Comparison of ENCODE assay signal across 8 cellular contexts in the genomic region with DNA sequence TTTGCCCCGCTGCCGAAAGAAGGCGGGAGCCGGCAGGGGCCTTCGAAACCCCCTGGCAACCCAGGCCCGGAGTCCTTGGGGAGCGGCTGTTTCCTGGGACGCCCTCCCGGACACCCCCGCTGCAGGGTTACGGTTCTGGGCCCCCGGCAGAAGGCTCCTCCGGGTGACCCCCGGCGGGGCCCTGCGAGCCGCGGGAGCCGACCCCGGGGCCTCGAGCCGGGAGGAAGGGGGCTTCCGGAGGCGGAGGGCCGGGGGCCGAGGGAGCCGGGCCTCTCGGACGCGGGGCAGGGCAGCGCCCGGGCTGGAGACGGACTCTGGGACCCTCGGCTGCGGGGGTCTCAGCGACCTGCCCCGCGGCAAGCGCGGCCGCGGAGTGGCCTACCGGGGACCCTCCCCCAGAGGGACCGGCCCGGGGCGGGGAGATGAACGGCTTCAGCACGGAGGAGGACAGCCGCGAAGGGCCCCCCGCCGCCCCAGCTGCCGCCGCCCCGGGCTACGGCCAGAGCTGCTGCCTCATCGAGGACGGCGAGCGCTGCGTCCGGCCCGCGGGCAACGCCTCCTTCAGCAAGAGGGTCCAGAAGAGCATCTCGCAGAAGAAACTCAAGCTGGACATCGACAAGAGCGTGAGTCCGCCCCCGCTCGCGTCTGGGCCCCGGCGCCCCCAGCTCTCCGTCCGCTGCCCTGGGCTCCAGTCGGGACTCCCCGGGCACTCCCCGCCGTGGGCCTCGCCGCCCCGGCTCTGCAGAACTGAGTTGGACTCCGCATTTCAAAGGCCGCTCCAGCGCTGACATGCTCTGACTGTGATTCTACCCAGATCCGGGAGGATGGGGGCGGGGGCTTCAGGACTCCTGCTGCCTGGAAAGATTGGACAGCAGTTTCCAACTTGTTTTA. TPM values are rescaled to one million over a fixed set of nuclear protein-coding genes. Genes with fewer than 3 reads are reported as not detected.
A peak's percentile ranks its signal among the peaks of the same experiment; 100 is the strongest.
DNase-seq lines count a peak whose midpoint lies in the region; ATAC-seq and TF ChIP-seq lines count a peak whose summit lies in the region.

No MANE protein-coding gene starts in this region.

- H3K27ac Mint-ChIP-seq in IgD-negative memory B cell, result peak overlapping the region; percentile 53 to 96 (median 83)

- peak; percentile 15 for ATAC-seq in GM21515 (IDR thresholded peaks at IDR 0.05; ENCODE audit: unreplicated experiment)
- peak; percentile 37 to 57 for ATAC-seq in lower lobe of right lung

- no peaks in the 10 kb centered on the region for H3K27me3 Mint-ChIP-seq in IgD-negative memory B cell

- H3K9me3 ChIP-seq in lower lobe of right lung, result no peaks in the 10 kb centered on the region

- H3K9me3 Mint-ChIP-seq in IgD-negative memory B cell, result no peaks in the 10 kb centered on the region

- no peak for TF ChIP-seq CTCF in lower lobe of right lung (IDR thresholded peaks at IDR 0.05)

- peak overlapping the region; percentile 78 for H3K4me3 ChIP-seq in lower lobe of right lung

- H3K36me3 Mint-ChIP-seq in IgD-negative memory B cell, result peaks cover 8% of the 10 kb centered on the region

- in situ Hi-C loops in Caki2 (cut with HindIII; ENCODE audit: low pct_unique_long_range_greater_than_20kb, low sequenced_read_pairs), result no loop called here

- intact Hi-C loops in lower lobe of right lung (cut with DNase I), result no loop called here

- peaks cover 30 to 42% (median 36%) of the 10 kb centered on the region in 3 donors for H3K4me1 Mint-ChIP-seq in IgD-negative memory B cell

- peaks cover 41% of the 10 kb centered on the region for H3K4me1 ChIP-seq in lower lobe of right lung

- DNase-seq in Caki2 (ENCODE audit: low read depth) (peak; percentile 39), ecto neural progenitor cell (ENCODE audit: low spot score) (peak; percentile 78), lower lobe of right lung (peak; percentile 71), DMS153 treated with DMSO at 0.1 percent for 48 hours (lab: John Stamatoyannopoulos, UW; ENCODE audit: unreplicated experiment) (no peak)
- peak; percentile 24 to 27 for DNase-seq in activated CD4-positive, alpha-beta T cell treated with anti-CD3 and anti-CD28 coated beads, Interleukin-2, amount 50 U/mL, for 4 hours
- DNase-seq in stimulated activated CD4-positive, alpha-beta T cell treated with anti-CD3 and anti-CD28 coated beads, TNF-alpha, amount 100 ng/mL, for 24 hours (ENCODE audit: low read depth in 3 of 3), result peak in 2 of 3 experiments; percentile 4 to 50

- H3K36me3 ChIP-seq in lower lobe of right lung, result peaks cover 20% of the 10 kb centered on the region

- no peaks in the 10 kb centered on the region for H3K27me3 ChIP-seq in lower lobe of right lung (ENCODE audit: low read depth)

- peak overlapping the region; percentile 89 to 99 (median 94) for H3K4me3 Mint-ChIP-seq in IgD-negative memory B cell

- H3K27ac ChIP-seq in lower lobe of right lung, result peak overlapping the region; percentile 90

RNA-seq across cellular contexts. Expression of a gene that starts 0.6 kb away (rescaled TPM):
- total RNA-seq in Caki2 (2014; rRNA removed; shearing (Covaris generic); ENCODE audit: low replicate concordance), result 9.7 and 50.7 TPM in 2 replicates
- 34.2 TPM for polyA plus RNA-seq in IgD-negative memory B cell
- total RNA-seq in lower lobe of right lung, result 43.2 TPM

RNA-seq across cellular contexts. Expression of a gene that starts 31.6 kb away (rescaled TPM):
- not detected in 2 replicates for total RNA-seq in Caki2 (2014; rRNA removed; shearing (Covaris generic); ENCODE audit: low replicate concordance)
- polyA plus RNA-seq in IgD-negative memory B cell, result not detected
- 0.21 TPM for total RNA-seq in lower lobe of right lung
